1 cellular context compared by ENCODE assay signal in genomic region chr4:112170451-112170993, GRCh38.
TF ChIP-seq lines count a peak whose summit lies in the region.

No MANE protein-coding gene starts in this region.

TF ChIP-seq in K562, 482 proteins besides CTCF, POLR2A, EP300 and RAD21 (continued from another document and continues in another):
- TF ChIP-seq, protein P1, sequence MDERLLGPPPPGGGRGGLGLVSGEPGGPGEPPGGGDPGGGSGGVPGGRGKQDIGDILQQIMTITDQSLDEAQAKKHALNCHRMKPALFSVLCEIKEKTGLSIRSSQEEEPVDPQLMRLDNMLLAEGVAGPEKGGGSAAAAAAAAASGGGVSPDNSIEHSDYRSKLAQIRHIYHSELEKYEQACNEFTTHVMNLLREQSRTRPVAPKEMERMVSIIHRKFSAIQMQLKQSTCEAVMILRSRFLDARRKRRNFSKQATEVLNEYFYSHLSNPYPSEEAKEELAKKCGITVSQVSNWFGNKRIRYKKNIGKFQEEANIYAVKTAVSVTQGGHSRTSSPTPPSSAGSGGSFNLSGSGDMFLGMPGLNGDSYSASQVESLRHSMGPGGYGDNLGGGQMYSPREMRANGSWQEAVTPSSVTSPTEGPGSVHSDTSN (CRISPR knock-in tag; IDR thresholded peaks at IDR 0.05; ENCODE audit: low read depth) = no peak
- TF ChIP-seq, protein P1 (tag; conservative IDR thresholded peaks at IDR 0.05; ENCODE audit: low read depth) = peak; percentile 52; the same call in 1 of the 2 replicates
- TF ChIP-seq ZNF778 (CRISPR knock-in tag; IDR thresholded peaks at IDR 0.05) (no peak), PCBP1 (IDR thresholded peaks at IDR 0.05; ENCODE audit: low read depth, low read length, poor library complexity, severe bottlenecking) (no peak), DDX20 (tag; IDR thresholded peaks at IDR 0.05; ENCODE audit: low read depth) (0 out of 2 replicates have a peak, but pooled peaks have one; percentile 29), POLR2AphosphoS2 (IDR thresholded peaks at IDR 0.05; ENCODE audit: low read length) (no peak), CHAMP1 (IDR thresholded peaks at IDR 0.05) (peak; percentile 66), STAT5A (IDR thresholded peaks at IDR 0.05; ENCODE audit: borderline replicate concordance, low read length) (no peak), NFIX (CRISPR knock-in tag; IDR thresholded peaks at IDR 0.05; ENCODE audit: low read depth) (no peak), SRSF1 (IDR thresholded peaks at IDR 0.05; ENCODE audit: low read depth, low read length) (no peak), ZNF384 (IDR thresholded peaks at IDR 0.05; ENCODE audit: low read depth, low read length) (no peak), ZNF175 (CRISPR knock-in tag; IDR thresholded peaks at IDR 0.05; ENCODE audit: low read depth) (peak; percentile 92), PREB (CRISPR knock-in tag; IDR thresholded peaks at IDR 0.05) (no peak), THAP12 (CRISPR knock-in tag; IDR thresholded peaks at IDR 0.05) (no peak), TBL1XR1 (IDR thresholded peaks at IDR 0.05; ENCODE audit: low read length in 2 of 2) (peak in 1 of 2 experiments; percentile 73; a peak in 2 of 4 replicates), TBP (optimal IDR thresholded peaks at IDR 0.05; ENCODE audit: low read depth, low read length) (no peak), IRF1 (CRISPR knock-in tag; IDR thresholded peaks at IDR 0.05; ENCODE audit: borderline replicate concordance) (no peak), ARID1B (IDR thresholded peaks at IDR 0.05) (peak; percentile 78), SPI1 (IDR thresholded peaks at IDR 0.05; ENCODE audit: borderline replicate concordance, low read depth, low read length) (no peak), ATF4 (CRISPR knock-in tag; IDR thresholded peaks at IDR 0.05) (peak; percentile 92), EP400 (IDR thresholded peaks at IDR 0.05) (peak; percentile 82), MYC (IDR thresholded peaks at IDR 0.05; ENCODE audit: low read depth, low read length) (peak; percentile 88), MYC (CRISPR knock-in tag; IDR thresholded peaks at IDR 0.05; ENCODE audit: borderline replicate concordance, low read depth) (no peak), ZSCAN29 (IDR thresholded peaks at IDR 0.05) (no peak), ARID3A (IDR thresholded peaks at IDR 0.05; ENCODE audit: borderline replicate concordance, low read depth, low read length) (peak; percentile 70; the same call in 1 of the 2 replicates), ZNF3 (CRISPR knock-in tag; IDR thresholded peaks at IDR 0.05) (no peak), CREB1 (IDR thresholded peaks at IDR 0.05) (no peak), CREB1 (CRISPR knock-in tag; IDR thresholded peaks at IDR 0.05) (no peak), CHD4 (IDR thresholded peaks at IDR 0.05; ENCODE audit: insufficient read depth, insufficient replicate concordance, low read depth, low read length, poor library complexity, severe bottlenecking) (no peak), XRCC5 (IDR thresholded peaks at IDR 0.05; ENCODE audit: low read depth, low read length) (no peak), MYBL2 (IDR thresholded peaks at IDR 0.05; ENCODE audit: low read depth) (no peak), MYBL2 (CRISPR knock-in tag; IDR thresholded peaks at IDR 0.05; ENCODE audit: borderline replicate concordance) (no peak), TAF15 (IDR thresholded peaks at IDR 0.05; ENCODE audit: low read depth, low read length) (no peak), FOSL1 (tag; conservative IDR thresholded peaks at IDR 0.05) (peak; percentile 99), XRCC3 (IDR thresholded peaks at IDR 0.05) (no peak), ZNF57 (CRISPR knock-in tag; IDR thresholded peaks at IDR 0.05) (no peak), LCOR (CRISPR knock-in tag; IDR thresholded peaks at IDR 0.05) (no peak), CHD2 (IDR thresholded peaks at IDR 0.05; ENCODE audit: low read depth, low read length) (no peak), GATA2 (CRISPR knock-in tag; IDR thresholded peaks at IDR 0.05) (no peak), ELF1 (tag; IDR thresholded peaks at IDR 0.05) (no peak), RNF2 (IDR thresholded peaks at IDR 0.05) (no peak), ZNF707 (CRISPR knock-in tag; conservative IDR thresholded peaks at IDR 0.05) (no peak), DPF2 (IDR thresholded peaks at IDR 0.05) (peak; percentile 90), ZNF121 (CRISPR knock-in tag; conservative IDR thresholded peaks at IDR 0.05) (no peak)
- TF ChIP-seq, protein P2, sequence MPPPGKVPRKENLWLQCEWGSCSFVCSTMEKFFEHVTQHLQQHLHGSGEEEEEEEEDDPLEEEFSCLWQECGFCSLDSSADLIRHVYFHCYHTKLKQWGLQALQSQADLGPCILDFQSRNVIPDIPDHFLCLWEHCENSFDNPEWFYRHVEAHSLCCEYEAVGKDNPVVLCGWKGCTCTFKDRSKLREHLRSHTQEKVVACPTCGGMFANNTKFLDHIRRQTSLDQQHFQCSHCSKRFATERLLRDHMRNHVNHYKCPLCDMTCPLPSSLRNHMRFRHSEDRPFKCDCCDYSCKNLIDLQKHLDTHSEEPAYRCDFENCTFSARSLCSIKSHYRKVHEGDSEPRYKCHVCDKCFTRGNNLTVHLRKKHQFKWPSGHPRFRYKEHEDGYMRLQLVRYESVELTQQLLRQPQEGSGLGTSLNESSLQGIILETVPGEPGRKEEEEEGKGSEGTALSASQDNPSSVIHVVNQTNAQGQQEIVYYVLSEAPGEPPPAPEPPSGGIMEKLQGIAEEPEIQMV (tag; conservative IDR thresholded peaks at IDR 0.05; ENCODE audit: low read depth) = no peak
- TF ChIP-seq, protein P3, sequence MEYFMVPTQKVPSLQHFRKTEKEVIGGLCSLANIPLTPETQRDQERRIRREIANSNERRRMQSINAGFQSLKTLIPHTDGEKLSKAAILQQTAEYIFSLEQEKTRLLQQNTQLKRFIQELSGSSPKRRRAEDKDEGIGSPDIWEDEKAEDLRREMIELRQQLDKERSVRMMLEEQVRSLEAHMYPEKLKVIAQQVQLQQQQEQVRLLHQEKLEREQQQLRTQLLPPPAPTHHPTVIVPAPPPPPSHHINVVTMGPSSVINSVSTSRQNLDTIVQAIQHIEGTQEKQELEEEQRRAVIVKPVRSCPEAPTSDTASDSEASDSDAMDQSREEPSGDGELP (CRISPR knock-in tag; IDR thresholded peaks at IDR 0.05; ENCODE audit: borderline replicate concordance) = no peak
- TF ChIP-seq, protein P4, sequence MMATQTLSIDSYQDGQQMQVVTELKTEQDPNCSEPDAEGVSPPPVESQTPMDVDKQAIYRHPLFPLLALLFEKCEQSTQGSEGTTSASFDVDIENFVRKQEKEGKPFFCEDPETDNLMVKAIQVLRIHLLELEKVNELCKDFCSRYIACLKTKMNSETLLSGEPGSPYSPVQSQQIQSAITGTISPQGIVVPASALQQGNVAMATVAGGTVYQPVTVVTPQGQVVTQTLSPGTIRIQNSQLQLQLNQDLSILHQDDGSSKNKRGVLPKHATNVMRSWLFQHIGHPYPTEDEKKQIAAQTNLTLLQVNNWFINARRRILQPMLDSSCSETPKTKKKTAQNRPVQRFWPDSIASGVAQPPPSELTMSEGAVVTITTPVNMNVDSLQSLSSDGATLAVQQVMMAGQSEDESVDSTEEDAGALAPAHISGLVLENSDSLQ (IDR thresholded peaks at IDR 0.05) = peak; percentile 59
- TF ChIP-seq, protein P5, sequence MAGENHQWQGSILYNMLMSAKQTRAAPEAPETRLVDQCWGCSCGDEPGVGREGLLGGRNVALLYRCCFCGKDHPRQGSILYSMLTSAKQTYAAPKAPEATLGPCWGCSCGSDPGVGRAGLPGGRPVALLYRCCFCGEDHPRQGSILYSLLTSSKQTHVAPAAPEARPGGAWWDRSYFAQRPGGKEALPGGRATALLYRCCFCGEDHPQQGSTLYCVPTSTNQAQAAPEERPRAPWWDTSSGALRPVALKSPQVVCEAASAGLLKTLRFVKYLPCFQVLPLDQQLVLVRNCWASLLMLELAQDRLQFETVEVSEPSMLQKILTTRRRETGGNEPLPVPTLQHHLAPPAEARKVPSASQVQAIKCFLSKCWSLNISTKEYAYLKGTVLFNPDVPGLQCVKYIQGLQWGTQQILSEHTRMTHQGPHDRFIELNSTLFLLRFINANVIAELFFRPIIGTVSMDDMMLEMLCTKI (IDR thresholded peaks at IDR 0.05; ENCODE audit: partially characterized antibody) = no peak
